In the genomic region with DNA sequence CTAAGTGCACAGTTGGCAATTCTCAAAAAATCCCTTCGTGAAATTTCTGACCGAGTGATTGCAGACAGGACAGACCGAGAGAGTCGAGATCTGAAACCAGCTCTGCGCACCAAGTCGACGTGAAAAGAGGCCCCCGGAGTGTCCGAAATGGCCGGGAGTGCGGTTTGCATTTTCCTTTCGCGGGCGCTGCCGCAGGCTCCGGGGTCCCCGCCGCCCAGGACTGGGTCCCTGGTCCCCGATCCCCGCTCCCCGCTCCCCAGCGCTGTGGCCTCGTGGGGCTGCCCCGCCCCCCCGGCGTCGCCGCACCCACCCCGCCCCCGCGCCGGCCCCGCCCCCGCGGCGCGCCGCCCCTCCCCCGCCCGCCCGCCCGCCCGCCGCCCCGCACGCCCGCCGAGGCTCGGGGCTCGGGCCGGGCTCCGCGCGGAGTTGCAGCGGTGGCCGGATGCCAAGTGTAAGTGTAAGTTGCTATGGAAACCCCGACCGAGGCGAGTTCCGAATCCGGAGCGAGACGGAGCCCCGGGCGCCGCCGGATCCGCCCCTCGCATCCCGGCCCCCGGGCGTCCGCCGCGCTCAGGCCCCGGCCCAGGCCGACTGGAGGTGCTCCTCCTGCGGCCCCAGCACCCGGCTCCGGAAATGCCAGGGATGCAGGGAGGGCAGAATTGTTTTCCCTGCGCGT, we compare ENCODE assay signal across 8 cellular contexts. TPM values are rescaled to one million over a fixed set of nuclear protein-coding genes. Genes with fewer than 3 reads are reported as not detected.
DNase-seq lines count a peak whose midpoint lies in the region; ATAC-seq and TF ChIP-seq lines count a peak whose summit lies in the region.

No MANE protein-coding gene starts in this region.

- H3K4me3 ChIP-seq in dorsolateral prefrontal cortex (peak overlapping the region; percentile 49 to 92 (median 72)), left lung (peak overlapping the region; percentile 47 to 60)

- peaks cover 0 to 26% of the 10 kb centered on the region in 2 donors for H3K36me3 ChIP-seq in left lung

- ATAC-seq in HG02870 (IDR thresholded peaks at IDR 0.05; ENCODE audit: unreplicated experiment) = peak; percentile 55
- ATAC-seq in left lung = peak; percentile 62

- intact Hi-C loops in dorsolateral prefrontal cortex (cut with DNase I) (loop anchor here in 1 of 2 donors (10.0 kb wide), 2 partner anchors 229 to 831 kb away; no protein-coding TSS in a partner anchor), left lung (cut with DNase I) (loop anchor here in 1 of 2 donors (10.0 kb wide), 1 partner anchor 71 kb away; no protein-coding TSS in a partner anchor)

- H3K27ac ChIP-seq in dorsolateral prefrontal cortex (peak overlapping the region; percentile 13 to 94 (median 81)), left lung (peak overlapping the region; percentile 45 to 63)

- TF ChIP-seq CTCF in dorsolateral prefrontal cortex (IDR thresholded peaks at IDR 0.05 in 54 of 56, conservative IDR thresholded peaks at IDR 0.05 in 2 of 56; ENCODE audit: low read depth in 1 of 56, partially characterized antibody in 56 of 56) = peak in 3 of 56 donors; percentile 9 to 18 (median 11)
- no peak for TF ChIP-seq CTCF in left lung (IDR thresholded peaks at IDR 0.05)

- H3K27me3 ChIP-seq in dorsolateral prefrontal cortex = no peaks in the 10 kb centered on the region
- peaks cover 12 to 37% of the 10 kb centered on the region in 2 donors for H3K27me3 ChIP-seq in left lung

- H3K4me1 ChIP-seq in left lung = peaks cover 13 to 36% of the 10 kb centered on the region in 2 donors

- H3K9me3 ChIP-seq in left lung = no peaks in the 10 kb centered on the region

- peak; percentile 60 for DNase-seq in stimulated activated CD4-positive, alpha-beta T cell treated with anti-CD3 and anti-CD28 coated beads, Interleukin-12 subunit alpha, Interleukin-12 subunit beta, amount 100 ng/mL, for 4 hours
- DNase-seq in stimulated activated CD4-positive, alpha-beta T cell treated with anti-CD3 and anti-CD28 coated beads, Interleukin-2, amount 100 ng/mL, for 48 hours = no peak
- DNase-seq in NCI-H2227 treated with DMSO at 0.1 percent for 48 hours (lab: John Stamatoyannopoulos, UW) (peak; percentile 42), dorsolateral prefrontal cortex (peak in 8 of 10 donors; percentile 40 to 78 (median 64)), left lung (peak; percentile 67 to 91)
- peak; percentile 63 to 69 for DNase-seq in activated CD4-positive, alpha-beta T cell treated with anti-CD3 and anti-CD28 coated beads, Interleukin-2, amount 50 U/mL, for 48 hours
- peak; percentile 42 to 51 for DNase-seq in stimulated activated CD4-positive, alpha-beta T cell treated with anti-CD3 and anti-CD28 coated beads, Interleukin-4, amount 100 ng/mL, for 48 hours (ENCODE audit: low read depth in 2 of 2)

RNA-seq across cellular contexts. Expression of a gene that starts 4.5 kb away (rescaled TPM):
- total RNA-seq in dorsolateral prefrontal cortex (100 to 1,000 TPM in 17 of 120 experiments, 10 to 100 TPM in 103; 48.1 to 140 (median 80.9) TPM), left lung (10 to 100 TPM; 42.3 to 47.5 TPM)

RNA-seq across cellular contexts. Expression of a gene that starts 9.2 kb away (rescaled TPM):
- total RNA-seq in dorsolateral prefrontal cortex = 10 to 100 TPM; 26.2 to 65.4 (median 41.7) TPM
- total RNA-seq in left lung = 10 to 100 TPM; 54.3 to 55.0 TPM

RNA-seq across cellular contexts. Expression of a gene that starts 19.9 kb away (rescaled TPM):
- 10 to 100 TPM in 2 of 120 experiments, 1 to 10 TPM in 117, under 1 TPM in 1; 0.97 to 12.5 (median 4.6) TPM for total RNA-seq in dorsolateral prefrontal cortex
- total RNA-seq in left lung = 1 to 10 TPM in 1 of 2 donors, not detected in 1; 6.4 TPM

Comparison
In these comparisons a context has a peak if more than half of its experiments do, and no peak if none do; other contexts are left out.
1. DNase-seq: peak in stimulated activated CD4-positive, alpha-beta T cell treated with anti-CD3 and anti-CD28 coated beads, Interleukin-12 subunit alpha, Interleukin-12 subunit beta, amount 100 ng/mL, for 4 hours (single experiment), NCI-H2227 treated with DMSO at 0.1 percent for 48 hours (single experiment), activated CD4-positive, alpha-beta T cell treated with anti-CD3 and anti-CD28 coated beads, Interleukin-2, amount 50 U/mL, for 48 hours (2 of 2), dorsolateral prefrontal cortex (8 of 10), left lung (2 of 2) and stimulated activated CD4-positive, alpha-beta T cell treated with anti-CD3 and anti-CD28 coated beads, Interleukin-4, amount 100 ng/mL, for 48 hours (2 of 2); none in stimulated activated CD4-positive, alpha-beta T cell treated with anti-CD3 and anti-CD28 coated beads, Interleukin-2, amount 100 ng/mL, for 48 hours (0 of 2).